In genomic region chrX:72255864-72256263, GRCh38 we compare ENCODE assay signal across 13 cellular contexts. TPM values are rescaled to one million over a fixed set of nuclear protein-coding genes. Genes with fewer than 3 reads are reported as not detected.
DNase-seq lines count a peak whose midpoint lies in the region; FAIRE-seq and TF ChIP-seq lines count a peak whose summit lies in the region.
"Had no signal": no experiment of that assay in that cellular context is flagged by ENCODE, and none has a peak within 500 bp of the region (broad histone marks: within the 10 kb centered on the region; RNA-seq: fewer than 3 reads in every experiment).

No MANE protein-coding gene starts in this region.

- H4K91ac ChIP-seq in H1 (replicated peaks; ENCODE audit: insufficient read length, low read length) = no peak overlapping the region

- H3K23me2 ChIP-seq in H1 (ENCODE audit: low read depth, low read length) = peaks cover 3% of the 10 kb centered on the region; the same call in 1 of the 2 replicates

- no peak for FAIRE-seq in H1 (lab: Jason Lieb, UNC)

- H3K4me1 Mint-ChIP-seq in type B pancreatic cell (ENCODE audit: unreplicated experiment) = peaks cover 22% of the 10 kb centered on the region
- H3K4me1 Mint-ChIP-seq: CD14-positive monocyte had no signal

- H3K36me3 ChIP-seq in HUES6 (ENCODE audit: control insufficient read depth, insufficient read depth, low read length) = no peaks in the 10 kb centered on the region
- no peaks in the 10 kb centered on the region for H3K36me3 ChIP-seq in H1 (ENCODE audit: control insufficient read depth in 2 of 4, insufficient read depth in 4 of 4, low read length in 3 of 4)
- H3K36me3 ChIP-seq in mesendoderm (ENCODE audit: control insufficient read depth, insufficient read depth, low read length) = no peaks in the 10 kb centered on the region
- no peaks in the 10 kb centered on the region for H3K36me3 ChIP-seq in osteoblast (ENCODE audit: insufficient read depth, low read length)
- no peaks in the 10 kb centered on the region for H3K36me3 ChIP-seq in esophagus muscularis mucosa

- CTCF ChIA-PET in H1 (lab: Charles Lee; ENCODE audit: partially characterized antibody) = interaction anchor here (1.8 kb wide), 1 partner anchor 11 kb away, joined by 7 read pairs; no protein-coding TSS in a partner anchor

- H2BK5ac ChIP-seq in H1 (ENCODE audit: low read depth, low read length) (no peak overlapping the region), mesendoderm (ENCODE audit: low read length) (no peak overlapping the region)

- H4K8ac ChIP-seq in H1 (ENCODE audit: extremely low read depth, insufficient read depth, low read length) (no peak overlapping the region), mesendoderm (ENCODE audit: low read depth, low read length) (no peak overlapping the region)

- H3K27ac ChIP-seq in HUES6 (ENCODE audit: low read depth, low read length) (no peak overlapping the region), H1 (ENCODE audit: low read depth, low read length) (no peak overlapping the region; the same call in 1 of the 2 replicates), mesendoderm (ENCODE audit: low read depth, low read length) (no peak overlapping the region), osteoblast (ENCODE audit: low read depth, low read length) (no peak overlapping the region), esophagus muscularis mucosa (replicated peaks in 1 of 4) (no peak overlapping the region)
- H3K27ac ChIP-seq: PC-9 had no signal

- no peak overlapping the region for H3K23ac ChIP-seq in H1 (ENCODE audit: insufficient read length)
- H3K23ac ChIP-seq in mesendoderm (ENCODE audit: low read length) = no peak overlapping the region

- peak overlapping the region; percentile 69 for H3K4me3 Mint-ChIP-seq in type B pancreatic cell

- no peak overlapping the region for H3K27ac Mint-ChIP-seq in type B pancreatic cell
- H3K27ac Mint-ChIP-seq: CD14-positive monocyte had no signal

- H3K9me3 ChIP-seq in HUES6 (ENCODE audit: control insufficient read depth, insufficient read depth, low read depth, low read length) (no peaks in the 10 kb centered on the region; the same call in 1 of the 2 replicates), H1 (ENCODE audit: insufficient read depth in 2 of 2, low read depth in 1 of 2, low read length in 1 of 2) (no peaks in the 10 kb centered on the region), osteoblast (ENCODE audit: low read depth, low read length) (no peaks in the 10 kb centered on the region), esophagus muscularis mucosa (no peaks in the 10 kb centered on the region)

- H4K20me1 ChIP-seq in H1 (replicated peaks in 1 of 2; ENCODE audit: control insufficient read depth in 1 of 2, insufficient read depth in 2 of 2, low read length in 2 of 2) (no peaks in the 10 kb centered on the region), osteoblast (ENCODE audit: insufficient read depth, low read length) (no peaks in the 10 kb centered on the region)

- peak overlapping the region; percentile 62 to 75 for H3K4me2 ChIP-seq in H1 (ENCODE audit: insufficient read depth in 1 of 2, low read depth in 2 of 2, low read length in 2 of 2)
- H3K4me2 ChIP-seq in mesendoderm (ENCODE audit: low read length) = no peak overlapping the region
- H3K4me2 ChIP-seq in osteoblast (ENCODE audit: insufficient read depth, low read length) = no peak overlapping the region
- H3K4me2 ChIP-seq: PC-9 had no signal

- intact Hi-C loops in esophagus muscularis mucosa (cut with DNase I) = no loop called here

- H3K27me3 Mint-ChIP-seq in type B pancreatic cell = peaks cover 12% of the 10 kb centered on the region

- no peak overlapping the region for H3K4ac ChIP-seq in H1 (replicated peaks; ENCODE audit: insufficient read length, low read depth, low read length)
- H3K4ac ChIP-seq in mesendoderm (ENCODE audit: low read depth, low read length) = no peak overlapping the region

- H3K9ac ChIP-seq in HUES6 (ENCODE audit: low read length) (no peak overlapping the region), H1 (replicated peaks in 1 of 4; ENCODE audit: extremely low read depth in 1 of 4, low read depth in 3 of 4, low read length in 3 of 4) (no peak overlapping the region), mesendoderm (ENCODE audit: low read length) (no peak overlapping the region)

- H2BK20ac ChIP-seq in H1 (ENCODE audit: low read length) = no peak overlapping the region

- H2BK120ac ChIP-seq in H1 (replicated peaks; ENCODE audit: low read depth, low read length) (no peak overlapping the region), mesendoderm (ENCODE audit: low read depth, low read length) (no peak overlapping the region)

- no peaks in the 10 kb centered on the region for H3K9me3 Mint-ChIP-seq in type B pancreatic cell

- no peak for DNase-seq in H1 (ENCODE audit: low read depth in 1 of 2, low spot score in 2 of 2)
- DNase-seq in mesendoderm = no peak
- no peak for DNase-seq in type B pancreatic cell (ENCODE audit: extremely low spot score, unreplicated experiment)
- DNase-seq in COLO829 (ENCODE audit: low spot score) = no peak
- no peak for DNase-seq in osteoblast (ENCODE audit: insufficient read length, low spot score, missing footprints)
- DNase-seq in esophagus muscularis mucosa (ENCODE audit: extremely low spot score) = no peak
- DNase-seq: ACHN, AML-193, HCEC 1CT, KBM-7, PC-9 had no signal

- H3K79me1 ChIP-seq in H1 (ENCODE audit: low read depth, low read length) (no peaks in the 10 kb centered on the region), mesendoderm (ENCODE audit: low read length) (no peaks in the 10 kb centered on the region)

- no peak for TF ChIP-seq RAD21 in H1 (IDR thresholded peaks at IDR 0.05 in 1 of 2, conservative IDR thresholded peaks at IDR 0.05 in 1 of 2; ENCODE audit: low read depth in 2 of 2, low read length in 2 of 2)

- H3K4me3 ChIP-seq in HUES6 (ENCODE audit: low read depth, low read length) (peak overlapping the region; percentile 41), H1 (ENCODE audit: extremely low read depth in 1 of 4, insufficient read depth in 2 of 4, low read depth in 3 of 4, low read length in 4 of 4) (peak overlapping the region in 1 of 4 experiments; percentile 50; a peak in 1 of 8 replicates), mesendoderm (ENCODE audit: low read length) (no peak overlapping the region), osteoblast (ENCODE audit: insufficient read depth, low read length) (no peak overlapping the region), esophagus muscularis mucosa (no peak overlapping the region)
- H3K4me3 ChIP-seq: PC-9 had no signal

- H3K18ac ChIP-seq in H1 (ENCODE audit: extremely low read depth, low read length) (peak overlapping the region; percentile 6; the same call in 1 of the 2 replicates), mesendoderm (ENCODE audit: low read length) (no peak overlapping the region)

- H2AFZ ChIP-seq in H1 (ENCODE audit: low read length) = no peak overlapping the region; the same call in 1 of the 2 replicates
- no peak overlapping the region for H2AFZ ChIP-seq in osteoblast (ENCODE audit: low read length)
- H2AFZ ChIP-seq: PC-9 had no signal

- H3K79me2 ChIP-seq in H1 (ENCODE audit: control insufficient read depth in 1 of 2, insufficient read depth in 2 of 2, low read length in 2 of 2) (no peaks in the 10 kb centered on the region), mesendoderm (ENCODE audit: control insufficient read depth, insufficient read depth, low read length) (no peaks in the 10 kb centered on the region), osteoblast (ENCODE audit: insufficient read depth, low read length) (no peaks in the 10 kb centered on the region)

- H2AK5ac ChIP-seq in H1 (ENCODE audit: low read depth, low read length) (no peak overlapping the region), mesendoderm (ENCODE audit: low read length) (no peak overlapping the region)

- no peak for TF ChIP-seq EP300 in H1 (IDR thresholded peaks at IDR 0.05; ENCODE audit: borderline replicate concordance in 1 of 2, low read depth in 2 of 2, low read length in 2 of 2)
- TF ChIP-seq EP300 in esophagus muscularis mucosa (IDR thresholded peaks at IDR 0.05) = no peak

- no peak overlapping the region for H2BK15ac ChIP-seq in H1 (ENCODE audit: low read length)
- H2BK15ac ChIP-seq in mesendoderm (replicated peaks; ENCODE audit: low read depth) = no peak overlapping the region

- H3K36me3 Mint-ChIP-seq in type B pancreatic cell = no peaks in the 10 kb centered on the region
- H3K36me3 Mint-ChIP-seq: CD14-positive monocyte had no signal

- POLR2A ChIA-PET in H1 (lab: Charles Lee; ENCODE audit: partially characterized antibody) = interaction anchor here (1.3 to 1.8 kb wide), 2 partner anchors 15 to 21 kb away, joined by 3 to 9 read pairs; partner anchors contain the start of gene RPS4X

- TF ChIP-seq POLR2A in H1 (IDR thresholded peaks at IDR 0.05; ENCODE audit: control extremely low read depth in 1 of 2, low read depth in 2 of 2, low read length in 2 of 2) (no peak), esophagus muscularis mucosa (IDR thresholded peaks at IDR 0.05; ENCODE audit: low read depth) (no peak)

- no peak overlapping the region for H2BK12ac ChIP-seq in H1 (ENCODE audit: low read depth, low read length)

- H3K27me3 ChIP-seq in HUES6 (ENCODE audit: control insufficient read depth, insufficient read depth, low read length) (0 out of 2 replicates have a peak, but pooled peaks cover 4% of the 10 kb centered on the region), H1 (replicated peaks in 1 of 4; ENCODE audit: control insufficient read depth in 3 of 4, extremely low read depth in 1 of 4, insufficient read depth in 3 of 4, low read length in 3 of 4) (no peaks in the 10 kb centered on the region), mesendoderm (ENCODE audit: insufficient read depth, low read length, poor library complexity) (no peaks in the 10 kb centered on the region), osteoblast (ENCODE audit: insufficient read depth, low read length) (peaks cover 23% of the 10 kb centered on the region), esophagus muscularis mucosa (peaks cover 0 to 12% (median 0%) of the 10 kb centered on the region in 4 donors)

- 75% methylated on average over 7 of the region's 7 CpGs; no CpG with 5 or more reads in 1 of the 2 experiments for WGBS in H1 (ENCODE audit: extremely low coverage in 1 of 2, insufficient coverage in 1 of 2, insufficient read length in 1 of 2, insufficient replicate concordance in 2 of 2, low coverage in 1 of 2, low lambda C conversion rate in 2 of 2, missing lambda C conversion rate in 1 of 2), 2 experiments
- no CpG with 5 or more reads among the region's 7 CpGs for whole genome bisulfite sequencing in mesendoderm (ENCODE audit: extremely low coverage, insufficient coverage, low lambda C conversion rate)
- 81% methylated on average over 7 of the region's 7 CpGs for WGBS in esophagus muscularis mucosa

- TF ChIP-seq CTCF in H1 (IDR thresholded peaks at IDR 0.05; ENCODE audit: control extremely low read depth in 1 of 3, insufficient read depth in 1 of 3, low read depth in 1 of 3, low read length in 3 of 3) (no peak), type B pancreatic cell (conservative IDR thresholded peaks at IDR 0.05) (no peak), osteoblast (IDR thresholded peaks at IDR 0.05; ENCODE audit: extremely low read depth, low read depth, low read length) (no peak), esophagus muscularis mucosa (IDR thresholded peaks at IDR 0.05) (no peak)

- no peak overlapping the region for H4K5ac ChIP-seq in H1 (ENCODE audit: insufficient read length, low read depth, low read length)
- H4K5ac ChIP-seq in mesendoderm (ENCODE audit: low read length) = no peak overlapping the region

- H3K56ac ChIP-seq in H1 (replicated peaks; ENCODE audit: insufficient read length, low read depth, low read length) = no peak overlapping the region
- H3K56ac ChIP-seq in mesendoderm (ENCODE audit: low read length) = peak overlapping the region; percentile 29

- H3K4me1 ChIP-seq in HUES6 (ENCODE audit: control insufficient read depth, insufficient read depth, low read length) (peaks cover 16% of the 10 kb centered on the region), H1 (replicated peaks in 1 of 4; ENCODE audit: control insufficient read depth in 3 of 4, insufficient read depth in 4 of 4, low read length in 3 of 4) (peaks cover 0 to 3% (median 2%) of the 10 kb centered on the region in 4 experiments; a peak in 2 of 7 replicates), mesendoderm (ENCODE audit: control insufficient read depth, low read depth, low read length) (no peaks in the 10 kb centered on the region), osteoblast (ENCODE audit: insufficient read depth, low read length) (peaks cover 6% of the 10 kb centered on the region), esophagus muscularis mucosa (peaks cover 0 to 6% (median 3%) of the 10 kb centered on the region in 4 donors)

- H3K14ac ChIP-seq in H1 (ENCODE audit: insufficient read length) = no peak overlapping the region

RNA-seq across cellular contexts. Expression of gene ERCC6L, which starts 17.0 kb away (rescaled TPM):
- 23.9 and 24.7 TPM in 2 replicates for total RNA-seq in H1 (2021; fragmentation: NEBNext Ultra II Directional; extraction: Animal tissue kit (Norgen Biotek cat#: 25700))
- 2.0 and 4.0 TPM in 2 replicates for polyA plus RNA-seq in H1 (2011; rRNA removed)
- 6.0 TPM for polyA plus RNA-seq in H1 (2011; cell fraction: cytosol; rRNA removed)
- polyA plus RNA-seq in H1 (2011; cell fraction: nucleus; rRNA removed) = 2.7 TPM
- 9.3 to 17.4 TPM (median 11.9 TPM) in 4 replicates for polyA plus RNA-seq in H1 (2012, experiment 1 of 2)
- 0.98 TPM for polyA plus RNA-seq in H1 (2012, experiment 2 of 2)
- 12.8 TPM for polyA plus RNA-seq in H1 (2013, experiment 1 of 2)
- 11.8 TPM for polyA plus RNA-seq in H1 (2013, experiment 2 of 2)
- polyA minus RNA-seq in H1 (2011; rRNA and poly(A)+ RNA removed) = 11.1 and 15.9 TPM in 2 replicates
- 8.0 TPM for polyA minus RNA-seq in H1 (2011; cell fraction: cytosol; rRNA and poly(A)+ RNA removed)
- polyA minus RNA-seq in H1 (2011; cell fraction: nucleus; rRNA and poly(A)+ RNA removed) = 16.7 TPM
- polyA plus RNA-seq in mesendoderm (2013, experiment 1 of 2) = 12.4 TPM
- 12.4 TPM for polyA plus RNA-seq in mesendoderm (2013, experiment 2 of 2)
- total RNA-seq in type B pancreatic cell (ENCODE audit: low replicate concordance) (2.4 and 7.8 TPM in 2 replicates), osteoblast (0.59 and 0.72 TPM in 2 replicates), esophagus muscularis mucosa (under 1 TPM in 2 of 4 donors, not detected in 2; 0.06 to 0.13 TPM)

RNA-seq across cellular contexts. Expression of gene RPS4X, which starts 21.2 kb away (rescaled TPM):
- total RNA-seq in H1 (2021; fragmentation: NEBNext Ultra II Directional; extraction: Animal tissue kit (Norgen Biotek cat#: 25700)) = 990 and 1,017 TPM in 2 replicates
- polyA plus RNA-seq in H1 (2011; rRNA removed) = 767 and 1,330 TPM in 2 replicates
- 1,391 TPM for polyA plus RNA-seq in H1 (2011; cell fraction: cytosol; rRNA removed)
- 497 TPM for polyA plus RNA-seq in H1 (2011; cell fraction: nucleus; rRNA removed)
- polyA plus RNA-seq in H1 (2012, experiment 1 of 2) = 1,252 to 1,480 TPM (median 1,335 TPM) in 4 replicates
- polyA plus RNA-seq in H1 (2012, experiment 2 of 2) = 391 TPM
- 844 TPM for polyA plus RNA-seq in H1 (2013, experiment 1 of 2)
- 856 TPM for polyA plus RNA-seq in H1 (2013, experiment 2 of 2)
- polyA minus RNA-seq in H1 (2011; rRNA and poly(A)+ RNA removed) = 769 and 932 TPM in 2 replicates
- 304 TPM for polyA minus RNA-seq in H1 (2011; cell fraction: cytosol; rRNA and poly(A)+ RNA removed)
- polyA minus RNA-seq in H1 (2011; cell fraction: nucleus; rRNA and poly(A)+ RNA removed) = 296 TPM
- polyA plus RNA-seq in mesendoderm (2013, experiment 1 of 2) = 1,170 TPM
- polyA plus RNA-seq in mesendoderm (2013, experiment 2 of 2) = 1,172 TPM
- total RNA-seq in type B pancreatic cell (ENCODE audit: low replicate concordance) = 1,929 and 1,967 TPM in 2 replicates
- 487 and 926 TPM in 2 replicates for total RNA-seq in osteoblast
- 1,000 to 10,000 TPM in 1 of 4 donors, 100 to 1,000 TPM in 3; 716 to 1,056 (median 798) TPM for total RNA-seq in esophagus muscularis mucosa

RNA-seq across cellular contexts. Expression of gene CITED1, which starts 49.9 kb away (rescaled TPM):
- total RNA-seq in H1 (2021; fragmentation: NEBNext Ultra II Directional; extraction: Animal tissue kit (Norgen Biotek cat#: 25700)) = 2.2 and 2.4 TPM in 2 replicates
- polyA plus RNA-seq in H1 (2011; rRNA removed) = 1.2 and 2.3 TPM in 2 replicates
- 1.5 TPM for polyA plus RNA-seq in H1 (2011; cell fraction: cytosol; rRNA removed)
- 2.3 TPM for polyA plus RNA-seq in H1 (2011; cell fraction: nucleus; rRNA removed)
- polyA plus RNA-seq in H1 (2012, experiment 1 of 2) = 1.1 to 1.6 TPM (median 1.3 TPM) in 4 replicates
- 1.5 TPM for polyA plus RNA-seq in H1 (2012, experiment 2 of 2)
- 2.3 TPM for polyA plus RNA-seq in H1 (2013, experiment 1 of 2)
- 1.3 TPM for polyA plus RNA-seq in H1 (2013, experiment 2 of 2)
- polyA minus RNA-seq in H1 (2011; rRNA and poly(A)+ RNA removed) = 1.1 and 3.1 TPM in 2 replicates
- not detected for polyA minus RNA-seq in H1 (2011; cell fraction: cytosol; rRNA and poly(A)+ RNA removed)
- not detected for polyA minus RNA-seq in H1 (2011; cell fraction: nucleus; rRNA and poly(A)+ RNA removed)
- polyA plus RNA-seq in mesendoderm (2013, experiment 1 of 2) = 0.81 TPM
- 0.85 TPM for polyA plus RNA-seq in mesendoderm (2013, experiment 2 of 2)
- total RNA-seq in type B pancreatic cell (ENCODE audit: low replicate concordance) = 2.6 and 6.0 TPM in 2 replicates
- not detected in 2 replicates for total RNA-seq in osteoblast
- 1 to 10 TPM in 2 of 4 donors, under 1 TPM in 2; 0.45 to 1.8 (median 1.2) TPM for total RNA-seq in esophagus muscularis mucosa
- total RNA-seq: PC-9 had no signal

Comparison
In these comparisons a context has a peak if more than half of its experiments do, and no peak if none do; other contexts are left out.
1. H3K4me2 ChIP-seq: peak in H1 (2 of 2); none in mesendoderm (single experiment) and osteoblast (single experiment).